Comparison of ENCODE assay signal across 1 cellular context in the genomic region with DNA sequence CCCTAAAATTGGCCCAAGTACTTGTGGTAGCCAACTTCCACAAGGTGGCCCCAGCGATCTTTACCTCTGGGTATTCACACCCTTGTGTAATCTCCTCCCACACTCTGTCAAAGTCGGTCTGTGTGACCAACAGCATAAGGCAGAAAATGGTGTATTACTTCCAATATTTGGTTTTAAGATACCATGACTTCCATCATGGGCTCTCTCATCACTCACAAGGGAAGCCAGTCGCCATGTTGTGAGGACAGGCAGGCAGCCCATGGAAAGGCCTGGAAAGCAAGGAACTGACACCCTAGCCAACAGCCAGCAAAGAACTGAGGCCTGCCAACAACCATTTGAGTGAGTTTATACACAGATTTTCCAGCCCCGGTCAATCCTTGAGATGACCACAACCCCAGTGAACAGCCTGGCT.
TF ChIP-seq lines count a peak whose summit lies in the region.

No MANE protein-coding gene starts in this region.

TF ChIP-seq in HEK293, 187 proteins besides CTCF, POLR2A, EP300 and RAD21 (continued from another document and continues in another):
- TF ChIP-seq, protein P1, sequence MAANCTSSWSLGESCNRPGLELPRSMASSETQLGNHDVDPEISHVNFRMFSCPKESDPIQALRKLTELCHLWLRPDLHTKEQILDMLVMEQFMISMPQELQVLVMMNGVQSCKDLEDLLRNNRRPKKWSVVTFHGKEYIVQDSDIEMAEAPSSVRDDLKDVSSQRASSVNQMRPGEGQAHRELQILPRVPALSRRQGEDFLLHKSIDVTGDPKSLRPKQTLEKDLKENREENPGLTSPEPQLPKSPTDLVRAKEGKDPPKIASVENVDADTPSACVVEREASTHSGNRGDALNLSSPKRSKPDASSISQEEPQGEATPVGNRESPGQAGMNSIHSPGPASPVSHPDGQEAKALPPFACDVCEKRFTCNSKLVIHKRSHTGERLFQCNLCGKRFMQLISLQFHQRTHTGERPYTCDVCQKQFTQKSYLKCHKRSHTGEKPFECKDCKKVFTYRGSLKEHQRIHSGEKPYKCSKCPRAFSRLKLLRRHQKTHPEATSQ (tag by site-specific recombination; IDR thresholded peaks at IDR 0.05): no peak
- TF ChIP-seq, protein P2, sequence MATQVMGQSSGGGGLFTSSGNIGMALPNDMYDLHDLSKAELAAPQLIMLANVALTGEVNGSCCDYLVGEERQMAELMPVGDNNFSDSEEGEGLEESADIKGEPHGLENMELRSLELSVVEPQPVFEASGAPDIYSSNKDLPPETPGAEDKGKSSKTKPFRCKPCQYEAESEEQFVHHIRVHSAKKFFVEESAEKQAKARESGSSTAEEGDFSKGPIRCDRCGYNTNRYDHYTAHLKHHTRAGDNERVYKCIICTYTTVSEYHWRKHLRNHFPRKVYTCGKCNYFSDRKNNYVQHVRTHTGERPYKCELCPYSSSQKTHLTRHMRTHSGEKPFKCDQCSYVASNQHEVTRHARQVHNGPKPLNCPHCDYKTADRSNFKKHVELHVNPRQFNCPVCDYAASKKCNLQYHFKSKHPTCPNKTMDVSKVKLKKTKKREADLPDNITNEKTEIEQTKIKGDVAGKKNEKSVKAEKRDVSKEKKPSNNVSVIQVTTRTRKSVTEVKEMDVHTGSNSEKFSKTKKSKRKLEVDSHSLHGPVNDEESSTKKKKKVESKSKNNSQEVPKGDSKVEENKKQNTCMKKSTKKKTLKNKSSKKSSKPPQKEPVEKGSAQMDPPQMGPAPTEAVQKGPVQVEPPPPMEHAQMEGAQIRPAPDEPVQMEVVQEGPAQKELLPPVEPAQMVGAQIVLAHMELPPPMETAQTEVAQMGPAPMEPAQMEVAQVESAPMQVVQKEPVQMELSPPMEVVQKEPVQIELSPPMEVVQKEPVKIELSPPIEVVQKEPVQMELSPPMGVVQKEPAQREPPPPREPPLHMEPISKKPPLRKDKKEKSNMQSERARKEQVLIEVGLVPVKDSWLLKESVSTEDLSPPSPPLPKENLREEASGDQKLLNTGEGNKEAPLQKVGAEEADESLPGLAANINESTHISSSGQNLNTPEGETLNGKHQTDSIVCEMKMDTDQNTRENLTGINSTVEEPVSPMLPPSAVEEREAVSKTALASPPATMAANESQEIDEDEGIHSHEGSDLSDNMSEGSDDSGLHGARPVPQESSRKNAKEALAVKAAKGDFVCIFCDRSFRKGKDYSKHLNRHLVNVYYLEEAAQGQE (tag by site-specific recombination; IDR thresholded peaks at IDR 0.05): no peak
- TF ChIP-seq, protein P3, sequence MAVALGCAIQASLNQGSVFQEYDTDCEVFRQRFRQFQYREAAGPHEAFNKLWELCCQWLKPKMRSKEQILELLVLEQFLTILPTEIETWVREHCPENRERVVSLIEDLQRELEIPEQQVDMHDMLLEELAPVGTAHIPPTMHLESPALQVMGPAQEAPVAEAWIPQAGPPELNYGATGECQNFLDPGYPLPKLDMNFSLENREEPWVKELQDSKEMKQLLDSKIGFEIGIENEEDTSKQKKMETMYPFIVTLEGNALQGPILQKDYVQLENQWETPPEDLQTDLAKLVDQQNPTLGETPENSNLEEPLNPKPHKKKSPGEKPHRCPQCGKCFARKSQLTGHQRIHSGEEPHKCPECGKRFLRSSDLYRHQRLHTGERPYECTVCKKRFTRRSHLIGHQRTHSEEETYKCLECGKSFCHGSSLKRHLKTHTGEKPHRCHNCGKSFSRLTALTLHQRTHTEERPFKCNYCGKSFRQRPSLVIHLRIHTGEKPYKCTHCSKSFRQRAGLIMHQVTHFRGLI (tag by site-specific recombination; IDR thresholded peaks at IDR 0.05): no peak
- TF ChIP-seq ZNF544 (tag by site-specific recombination; IDR thresholded peaks at IDR 0.05): no peak
- TF ChIP-seq YY1 (tag by site-specific recombination; IDR thresholded peaks at IDR 0.05): peak; percentile 30; the same call in 1 of the 2 replicates
- no peak for TF ChIP-seq ZNF221 (tag by site-specific recombination; IDR thresholded peaks at IDR 0.05; ENCODE audit: borderline replicate concordance)
- no peak for TF ChIP-seq MEIS1 (CRISPR knock-in tag; IDR thresholded peaks at IDR 0.05; ENCODE audit: borderline replicate concordance)
- TF ChIP-seq ZNF623 (tag by site-specific recombination; IDR thresholded peaks at IDR 0.05): no peak
- no peak for TF ChIP-seq ZNF426 (tag by site-specific recombination; IDR thresholded peaks at IDR 0.05)
- TF ChIP-seq ZNF555 (tag by site-specific recombination; conservative IDR thresholded peaks at IDR 0.05): no peak
- no peak for TF ChIP-seq ZNF23 (tag by site-specific recombination; IDR thresholded peaks at IDR 0.05; ENCODE audit: borderline replicate concordance)
- TF ChIP-seq ZNF433 (tag by site-specific recombination; IDR thresholded peaks at IDR 0.05; ENCODE audit: low read depth): no peak
- TF ChIP-seq ZSCAN23 (tag by site-specific recombination; IDR thresholded peaks at IDR 0.05): no peak
- TF ChIP-seq ZNF654 (tag by site-specific recombination; IDR thresholded peaks at IDR 0.05; ENCODE audit: low read depth): peak; percentile 99
- TF ChIP-seq ZBTB8A (tag by site-specific recombination; IDR thresholded peaks at IDR 0.05): 0 out of 2 replicates have a peak, but pooled peaks have one; percentile 1
- TF ChIP-seq ZBTB17 (tag by site-specific recombination; IDR thresholded peaks at IDR 0.05): no peak
- no peak for TF ChIP-seq KLF16 (tag by site-specific recombination; IDR thresholded peaks at IDR 0.05)
- no peak for TF ChIP-seq ZNF133 (tag by site-specific recombination; IDR thresholded peaks at IDR 0.05)
- TF ChIP-seq ZNF830 (tag by site-specific recombination; IDR thresholded peaks at IDR 0.05; ENCODE audit: low read depth): no peak
- TF ChIP-seq, protein P4, sequence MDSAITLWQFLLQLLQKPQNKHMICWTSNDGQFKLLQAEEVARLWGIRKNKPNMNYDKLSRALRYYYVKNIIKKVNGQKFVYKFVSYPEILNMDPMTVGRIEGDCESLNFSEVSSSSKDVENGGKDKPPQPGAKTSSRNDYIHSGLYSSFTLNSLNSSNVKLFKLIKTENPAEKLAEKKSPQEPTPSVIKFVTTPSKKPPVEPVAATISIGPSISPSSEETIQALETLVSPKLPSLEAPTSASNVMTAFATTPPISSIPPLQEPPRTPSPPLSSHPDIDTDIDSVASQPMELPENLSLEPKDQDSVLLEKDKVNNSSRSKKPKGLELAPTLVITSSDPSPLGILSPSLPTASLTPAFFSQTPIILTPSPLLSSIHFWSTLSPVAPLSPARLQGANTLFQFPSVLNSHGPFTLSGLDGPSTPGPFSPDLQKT (IDR thresholded peaks at IDR 0.05; ENCODE audit: borderline replicate concordance, low read depth, low read length): no peak
- no peak for TF ChIP-seq ZNF423 (tag by site-specific recombination; IDR thresholded peaks at IDR 0.05)
- TF ChIP-seq, protein P5, sequence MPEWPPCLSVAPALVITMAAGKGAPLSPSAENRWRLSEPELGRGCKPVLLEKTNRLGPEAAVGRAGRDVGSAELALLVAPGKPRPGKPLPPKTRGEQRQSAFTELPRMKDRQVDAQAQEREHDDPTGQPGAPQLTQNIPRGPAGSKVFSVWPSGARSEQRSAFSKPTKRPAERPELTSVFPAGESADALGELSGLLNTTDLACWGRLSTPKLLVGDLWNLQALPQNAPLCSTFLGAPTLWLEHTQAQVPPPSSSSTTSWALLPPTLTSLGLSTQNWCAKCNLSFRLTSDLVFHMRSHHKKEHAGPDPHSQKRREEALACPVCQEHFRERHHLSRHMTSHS (tag by site-specific recombination; IDR thresholded peaks at IDR 0.05): no peak
- TF ChIP-seq, protein P6, sequence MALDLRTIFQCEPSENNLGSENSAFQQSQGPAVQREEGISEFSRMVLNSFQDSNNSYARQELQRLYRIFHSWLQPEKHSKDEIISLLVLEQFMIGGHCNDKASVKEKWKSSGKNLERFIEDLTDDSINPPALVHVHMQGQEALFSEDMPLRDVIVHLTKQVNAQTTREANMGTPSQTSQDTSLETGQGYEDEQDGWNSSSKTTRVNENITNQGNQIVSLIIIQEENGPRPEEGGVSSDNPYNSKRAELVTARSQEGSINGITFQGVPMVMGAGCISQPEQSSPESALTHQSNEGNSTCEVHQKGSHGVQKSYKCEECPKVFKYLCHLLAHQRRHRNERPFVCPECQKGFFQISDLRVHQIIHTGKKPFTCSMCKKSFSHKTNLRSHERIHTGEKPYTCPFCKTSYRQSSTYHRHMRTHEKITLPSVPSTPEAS (tag by site-specific recombination; IDR thresholded peaks at IDR 0.05): no peak
- TF ChIP-seq RBAK (tag by site-specific recombination; IDR thresholded peaks at IDR 0.05): no peak
- peak; percentile 43 for TF ChIP-seq ZNF335 (tag by site-specific recombination; conservative IDR thresholded peaks at IDR 0.05)
- no peak for TF ChIP-seq ZNF248 (tag by site-specific recombination; IDR thresholded peaks at IDR 0.05)
- no peak for TF ChIP-seq GLI4 (tag by site-specific recombination; IDR thresholded peaks at IDR 0.05)
- TF ChIP-seq YY2 (tag by site-specific recombination; IDR thresholded peaks at IDR 0.05): 0 out of 2 replicates have a peak, but pooled peaks have one; percentile 50
- TF ChIP-seq, protein P7, sequence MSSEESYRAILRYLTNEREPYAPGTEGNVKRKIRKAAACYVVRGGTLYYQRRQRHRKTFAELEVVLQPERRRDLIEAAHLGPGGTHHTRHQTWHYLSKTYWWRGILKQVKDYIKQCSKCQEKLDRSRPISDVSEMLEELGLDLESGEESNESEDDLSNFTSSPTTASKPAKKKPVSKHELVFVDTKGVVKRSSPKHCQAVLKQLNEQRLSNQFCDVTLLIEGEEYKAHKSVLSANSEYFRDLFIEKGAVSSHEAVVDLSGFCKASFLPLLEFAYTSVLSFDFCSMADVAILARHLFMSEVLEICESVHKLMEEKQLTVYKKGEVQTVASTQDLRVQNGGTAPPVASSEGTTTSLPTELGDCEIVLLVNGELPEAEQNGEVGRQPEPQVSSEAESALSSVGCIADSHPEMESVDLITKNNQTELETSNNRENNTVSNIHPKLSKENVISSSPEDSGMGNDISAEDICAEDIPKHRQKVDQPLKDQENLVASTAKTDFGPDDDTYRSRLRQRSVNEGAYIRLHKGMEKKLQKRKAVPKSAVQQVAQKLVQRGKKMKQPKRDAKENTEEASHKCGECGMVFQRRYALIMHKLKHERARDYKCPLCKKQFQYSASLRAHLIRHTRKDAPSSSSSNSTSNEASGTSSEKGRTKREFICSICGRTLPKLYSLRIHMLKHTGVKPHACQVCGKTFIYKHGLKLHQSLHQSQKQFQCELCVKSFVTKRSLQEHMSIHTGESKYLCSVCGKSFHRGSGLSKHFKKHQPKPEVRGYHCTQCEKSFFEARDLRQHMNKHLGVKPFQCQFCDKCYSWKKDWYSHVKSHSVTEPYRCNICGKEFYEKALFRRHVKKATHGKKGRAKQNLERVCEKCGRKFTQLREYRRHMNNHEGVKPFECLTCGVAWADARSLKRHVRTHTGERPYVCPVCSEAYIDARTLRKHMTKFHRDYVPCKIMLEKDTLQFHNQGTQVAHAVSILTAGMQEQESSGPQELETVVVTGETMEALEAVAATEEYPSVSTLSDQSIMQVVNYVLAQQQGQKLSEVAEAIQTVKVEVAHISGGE (tag by site-specific recombination; conservative IDR thresholded peaks at IDR 0.05; ENCODE audit: low read depth): no peak
- TF ChIP-seq, protein P8, sequence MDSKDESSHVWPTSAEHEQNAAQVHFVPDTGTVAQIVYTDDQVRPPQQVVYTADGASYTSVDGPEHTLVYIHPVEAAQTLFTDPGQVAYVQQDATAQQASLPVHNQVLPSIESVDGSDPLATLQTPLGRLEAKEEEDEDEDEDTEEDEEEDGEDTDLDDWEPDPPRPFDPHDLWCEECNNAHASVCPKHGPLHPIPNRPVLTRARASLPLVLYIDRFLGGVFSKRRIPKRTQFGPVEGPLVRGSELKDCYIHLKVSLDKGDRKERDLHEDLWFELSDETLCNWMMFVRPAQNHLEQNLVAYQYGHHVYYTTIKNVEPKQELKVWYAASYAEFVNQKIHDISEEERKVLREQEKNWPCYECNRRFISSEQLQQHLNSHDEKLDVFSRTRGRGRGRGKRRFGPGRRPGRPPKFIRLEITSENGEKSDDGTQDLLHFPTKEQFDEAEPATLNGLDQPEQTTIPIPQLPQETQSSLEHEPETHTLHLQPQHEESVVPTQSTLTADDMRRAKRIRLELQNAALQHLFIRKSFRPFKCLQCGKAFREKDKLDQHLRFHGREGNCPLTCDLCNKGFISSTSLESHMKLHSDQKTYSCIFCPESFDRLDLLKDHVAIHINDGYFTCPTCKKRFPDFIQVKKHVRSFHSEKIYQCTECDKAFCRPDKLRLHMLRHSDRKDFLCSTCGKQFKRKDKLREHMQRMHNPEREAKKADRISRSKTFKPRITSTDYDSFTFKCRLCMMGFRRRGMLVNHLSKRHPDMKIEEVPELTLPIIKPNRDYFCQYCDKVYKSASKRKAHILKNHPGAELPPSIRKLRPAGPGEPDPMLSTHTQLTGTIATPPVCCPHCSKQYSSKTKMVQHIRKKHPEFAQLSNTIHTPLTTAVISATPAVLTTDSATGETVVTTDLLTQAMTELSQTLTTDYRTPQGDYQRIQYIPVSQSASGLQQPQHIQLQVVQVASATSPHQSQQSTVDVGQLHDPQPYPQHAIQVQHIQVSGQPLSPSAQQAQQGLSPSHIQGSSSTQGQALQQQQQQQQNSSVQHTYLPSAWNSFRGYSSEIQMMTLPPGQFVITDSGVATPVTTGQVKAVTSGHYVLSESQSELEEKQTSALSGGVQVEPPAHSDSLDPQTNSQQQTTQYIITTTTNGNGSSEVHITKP (tag by site-specific recombination; IDR thresholded peaks at IDR 0.05): peak; percentile 49; the same call in 1 of the 2 replicates
- no peak for TF ChIP-seq REPIN1 (tag by site-specific recombination; IDR thresholded peaks at IDR 0.05; ENCODE audit: low read depth)
- TF ChIP-seq ZNF10 (tag by site-specific recombination; IDR thresholded peaks at IDR 0.05): no peak
- no peak for TF ChIP-seq ZNF747 (tag by site-specific recombination; IDR thresholded peaks at IDR 0.05)
- TF ChIP-seq ZNF19 (tag by site-specific recombination; IDR thresholded peaks at IDR 0.05; ENCODE audit: low read depth): no peak
- TF ChIP-seq HOXC10 (CRISPR knock-in tag; IDR thresholded peaks at IDR 0.05): no peak
- TF ChIP-seq KLF9 (tag by site-specific recombination; IDR thresholded peaks at IDR 0.05; ENCODE audit: low read depth): no peak
- TF ChIP-seq ZBTB20 (tag by site-specific recombination; IDR thresholded peaks at IDR 0.05): 0 out of 2 replicates have a peak, but pooled peaks have one; percentile 21
- TF ChIP-seq, protein P9, sequence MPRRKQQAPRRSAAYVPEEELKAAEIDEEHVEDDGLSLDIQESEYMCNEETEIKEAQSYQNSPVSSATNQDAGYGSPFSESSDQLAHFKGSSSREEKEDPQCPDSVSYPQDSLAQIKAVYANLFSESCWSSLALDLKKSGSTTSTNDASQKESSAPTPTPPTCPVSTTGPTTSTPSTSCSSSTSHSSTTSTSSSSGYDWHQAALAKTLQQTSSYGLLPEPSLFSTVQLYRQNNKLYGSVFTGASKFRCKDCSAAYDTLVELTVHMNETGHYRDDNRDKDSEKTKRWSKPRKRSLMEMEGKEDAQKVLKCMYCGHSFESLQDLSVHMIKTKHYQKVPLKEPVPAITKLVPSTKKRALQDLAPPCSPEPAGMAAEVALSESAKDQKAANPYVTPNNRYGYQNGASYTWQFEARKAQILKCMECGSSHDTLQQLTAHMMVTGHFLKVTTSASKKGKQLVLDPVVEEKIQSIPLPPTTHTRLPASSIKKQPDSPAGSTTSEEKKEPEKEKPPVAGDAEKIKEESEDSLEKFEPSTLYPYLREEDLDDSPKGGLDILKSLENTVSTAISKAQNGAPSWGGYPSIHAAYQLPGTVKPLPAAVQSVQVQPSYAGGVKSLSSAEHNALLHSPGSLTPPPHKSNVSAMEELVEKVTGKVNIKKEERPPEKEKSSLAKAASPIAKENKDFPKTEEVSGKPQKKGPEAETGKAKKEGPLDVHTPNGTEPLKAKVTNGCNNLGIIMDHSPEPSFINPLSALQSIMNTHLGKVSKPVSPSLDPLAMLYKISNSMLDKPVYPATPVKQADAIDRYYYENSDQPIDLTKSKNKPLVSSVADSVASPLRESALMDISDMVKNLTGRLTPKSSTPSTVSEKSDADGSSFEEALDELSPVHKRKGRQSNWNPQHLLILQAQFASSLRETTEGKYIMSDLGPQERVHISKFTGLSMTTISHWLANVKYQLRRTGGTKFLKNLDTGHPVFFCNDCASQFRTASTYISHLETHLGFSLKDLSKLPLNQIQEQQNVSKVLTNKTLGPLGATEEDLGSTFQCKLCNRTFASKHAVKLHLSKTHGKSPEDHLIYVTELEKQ (tag by site-specific recombination; IDR thresholded peaks at IDR 0.05; ENCODE audit: borderline replicate concordance): no peak
